ENCODE assay signal across 1 cellular context in genomic region chr3:143581972-143582722, GRCh38.
TF ChIP-seq lines count a peak whose summit lies in the region.

No MANE protein-coding gene starts in this region.

TF ChIP-seq in SK-N-SH treated with all-trans-retinoic acid at 6 μM for 48 hours, 23 proteins besides CTCF, POLR2A, EP300 and RAD21 (continued from another document):
- no peak for TF ChIP-seq POU6F1 (CRISPR knock-in tag; IDR thresholded peaks at IDR 0.05; ENCODE audit: borderline replicate concordance, low read depth)
- no peak for TF ChIP-seq OSR1 (CRISPR knock-in tag; IDR thresholded peaks at IDR 0.05)
- no peak for TF ChIP-seq PPARA (CRISPR knock-in tag; IDR thresholded peaks at IDR 0.05; ENCODE audit: borderline replicate concordance)
